In genomic region chr14:40318211-40318719, GRCh38 we compare ENCODE assay signal across 33 cellular contexts.
"Had no signal": no experiment of that assay in that cellular context is flagged by ENCODE, and none has a peak within 500 bp of the region (broad histone marks: within the 10 kb centered on the region; RNA-seq: fewer than 3 reads in every experiment).

No MANE protein-coding gene starts in this region.

- H3K27ac Mint-ChIP-seq: activated CD4-positive, alpha-beta T cell treated with anti-CD3 and anti-CD28 coated beads, Interleukin-2, amount 10 ng/mL, durations not matched to agents 24 days and 14 days; activated CD8-positive, alpha-beta T cell treated with anti-CD3 and anti-CD28 coated beads, Interleukin-2, amount 10 ng/mL, durations not matched to agents 7 days and 5 days; activated naive CD4-positive, alpha-beta T cell treated with anti-CD3 and anti-CD28 coated beads, Interleukin-2, amount 10 ng/mL, durations not matched to agents 7 days and 5 days; activated naive CD8-positive, alpha-beta T cell; activated naive CD8-positive, alpha-beta T cell treated with anti-CD3 and anti-CD28 coated beads, Interleukin-2, amount 50 U/mL, for 24 hours; activated T-helper 1 cell treated with anti-CD3 and anti-CD28 coated beads, Interleukin-12 subunit alpha, Interleukin-12 subunit beta, Interleukin-2, Interleukin-4 antibody, amounts not matched to agents 30 ng/mL and 10 ng/mL and 1 ng/mL, durations not matched to agents 14 hours and 24 hours and 36 hours; brain had no signal

- H3K4me3 Mint-ChIP-seq: activated CD4-positive, alpha-beta T cell treated with anti-CD3 and anti-CD28 coated beads, Interleukin-2, amount 10 ng/mL, durations not matched to agents 24 days and 14 days; activated CD8-positive, alpha-beta T cell treated with anti-CD3 and anti-CD28 coated beads, Interleukin-2, amount 10 ng/mL, durations not matched to agents 7 days and 5 days; activated naive CD4-positive, alpha-beta T cell treated with anti-CD3 and anti-CD28 coated beads, Interleukin-2, amount 10 ng/mL, durations not matched to agents 7 days and 5 days; activated naive CD8-positive, alpha-beta T cell; activated naive CD8-positive, alpha-beta T cell treated with anti-CD3 and anti-CD28 coated beads, Interleukin-2, amount 50 U/mL, for 24 hours; activated T-cell treated with anti-CD3 and anti-CD28 coated beads, Interleukin-2, amount 50 U/mL, for 4 hours; activated T-helper 1 cell treated with anti-CD3 and anti-CD28 coated beads, Interleukin-12 subunit alpha, Interleukin-12 subunit beta, Interleukin-2, Interleukin-4 antibody, amounts not matched to agents 30 ng/mL and 10 ng/mL and 1 ng/mL, durations not matched to agents 14 hours and 24 hours and 36 hours; brain had no signal

- H3K4me2 ChIP-seq: PC-9 had no signal

- FAIRE-seq: bronchial epithelial cell, RCC 7860 had no signal

- H3K4me1 Mint-ChIP-seq: activated CD4-positive, alpha-beta T cell treated with anti-CD3 and anti-CD28 coated beads, Interleukin-2, amount 10 ng/mL, durations not matched to agents 24 days and 14 days; activated naive CD4-positive, alpha-beta T cell treated with anti-CD3 and anti-CD28 coated beads, Interleukin-2, amount 10 ng/mL, durations not matched to agents 7 days and 5 days; activated naive CD8-positive, alpha-beta T cell treated with anti-CD3 and anti-CD28 coated beads, Interleukin-2, amount 50 U/mL, for 24 hours; brain had no signal

- H3K4me3 ChIP-seq: PC-9 had no signal

- H3K27me3 Mint-ChIP-seq: activated CD4-positive, alpha-beta T cell treated with anti-CD3 and anti-CD28 coated beads, Interleukin-2, amount 10 ng/mL, durations not matched to agents 24 days and 14 days; activated naive CD4-positive, alpha-beta T cell treated with anti-CD3 and anti-CD28 coated beads, Interleukin-2, amount 10 ng/mL, durations not matched to agents 7 days and 5 days; activated naive CD8-positive, alpha-beta T cell; activated naive CD8-positive, alpha-beta T cell treated with anti-CD3 and anti-CD28 coated beads, Interleukin-2, amount 50 U/mL, for 24 hours; brain had no signal

- H3K9me3 Mint-ChIP-seq: activated CD4-positive, alpha-beta T cell treated with anti-CD3 and anti-CD28 coated beads, Interleukin-2, amount 10 ng/mL, durations not matched to agents 24 days and 14 days; activated T-cell treated with anti-CD3 and anti-CD28 coated beads, Interleukin-2, amount 50 U/mL, for 4 hours had no signal

- H2AFZ ChIP-seq: PC-9 had no signal

- H3K36me3 Mint-ChIP-seq: activated naive CD4-positive, alpha-beta T cell treated with anti-CD3 and anti-CD28 coated beads, Interleukin-2, amount 10 ng/mL, durations not matched to agents 7 days and 5 days; activated naive CD8-positive, alpha-beta T cell; brain had no signal

- H3K27ac ChIP-seq: PC-9, RWPE1, WERI-Rb-1 had no signal

- H3K36me3 ChIP-seq: WERI-Rb-1 had no signal

- DNase-seq: activated CD4-positive, alpha-beta T cell treated with anti-CD3 and anti-CD28 coated beads, Interleukin-2, amount 10 ng/mL, durations not matched to agents 24 days and 14 days; activated CD4-positive, alpha-beta T cell treated with anti-CD3 and anti-CD28 coated beads, Interleukin-2, amount 50 U/mL, for 48 hours; activated CD8-positive, alpha-beta memory T cell treated with anti-CD3 and anti-CD28 coated beads, Interleukin-2, amount 50 U/mL, for 4 hours; activated CD8-positive, alpha-beta T cell treated with anti-CD3 and anti-CD28 coated beads, Interleukin-2, amount 10 ng/mL, durations not matched to agents 7 days and 5 days; activated naive CD4-positive, alpha-beta T cell treated with anti-CD3 and anti-CD28 coated beads, Interleukin-2, amount 10 ng/mL, durations not matched to agents 7 days and 5 days; activated naive CD8-positive, alpha-beta T cell treated with anti-CD3 and anti-CD28 coated beads, Interleukin-2, amount 50 U/mL, for 24 hours; activated T-cell treated with anti-CD3 and anti-CD28 coated beads for 4 hours; activated T-cell treated with anti-CD3 and anti-CD28 coated beads, Interleukin-2, amount 50 U/mL, for 4 hours; anterior cingulate cortex; central memory CD4-positive, alpha-beta T cell; Karpas-422; KBM-7; NCI-H1105 treated with DMSO at 0.1 percent for 48 hours; NCI-H1436; NCI-H1694 treated with DMSO at 0.1 percent for 48 hours; NCI-H2029; NCI-H510A; NCI-H526; NCI-H748 treated with DMSO at 0.1 percent for 48 hours; NK-92 treated with Interleukin-12 subunit alpha and Interleukin-12 subunit beta, amount 100 ng/mL, for 24 hours; PC-9; SIG-M5; SW 1271; T-helper 1 cell; T-helper 2 cell; T-helper 9 cell; WERI-Rb-1 had no signal
